ENCODE assay signal across 1 cellular context in the genomic region with DNA sequence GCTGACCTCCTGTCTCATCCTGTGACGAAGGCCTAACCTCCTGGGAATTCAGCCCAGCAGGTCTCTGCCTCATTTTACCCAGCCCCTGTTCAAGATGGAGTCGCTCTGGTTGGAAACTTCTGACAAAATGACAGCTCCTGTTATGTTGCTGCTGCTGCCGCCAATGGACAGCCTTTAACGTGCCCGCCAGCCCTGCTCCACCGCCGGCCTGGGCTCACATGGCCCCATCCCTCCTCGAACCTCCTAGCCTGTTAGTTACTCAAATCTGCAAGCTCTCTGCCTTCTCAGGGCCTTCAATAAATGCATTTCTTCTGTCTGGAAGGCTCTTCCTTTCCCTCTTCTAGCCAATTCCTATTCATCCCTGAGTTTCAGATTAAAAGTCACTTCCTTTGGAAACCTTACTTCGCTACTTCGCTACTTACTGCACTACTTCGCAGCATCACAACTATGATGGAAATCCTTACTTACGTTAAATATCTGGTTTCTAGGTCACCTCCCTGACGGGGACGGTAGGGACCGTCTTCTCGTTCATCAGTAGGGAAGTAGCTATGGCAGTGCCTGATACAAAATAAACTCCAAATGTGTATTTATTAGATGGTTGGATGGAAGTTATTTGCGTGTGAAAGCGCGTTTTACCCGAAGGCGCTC.
TF ChIP-seq lines count a peak whose summit lies in the region.

No MANE protein-coding gene starts in this region.

TF ChIP-seq in HepG2, 621 proteins besides CTCF, POLR2A, EP300 and RAD21 (continues in another document):
- TF ChIP-seq, protein P1, sequence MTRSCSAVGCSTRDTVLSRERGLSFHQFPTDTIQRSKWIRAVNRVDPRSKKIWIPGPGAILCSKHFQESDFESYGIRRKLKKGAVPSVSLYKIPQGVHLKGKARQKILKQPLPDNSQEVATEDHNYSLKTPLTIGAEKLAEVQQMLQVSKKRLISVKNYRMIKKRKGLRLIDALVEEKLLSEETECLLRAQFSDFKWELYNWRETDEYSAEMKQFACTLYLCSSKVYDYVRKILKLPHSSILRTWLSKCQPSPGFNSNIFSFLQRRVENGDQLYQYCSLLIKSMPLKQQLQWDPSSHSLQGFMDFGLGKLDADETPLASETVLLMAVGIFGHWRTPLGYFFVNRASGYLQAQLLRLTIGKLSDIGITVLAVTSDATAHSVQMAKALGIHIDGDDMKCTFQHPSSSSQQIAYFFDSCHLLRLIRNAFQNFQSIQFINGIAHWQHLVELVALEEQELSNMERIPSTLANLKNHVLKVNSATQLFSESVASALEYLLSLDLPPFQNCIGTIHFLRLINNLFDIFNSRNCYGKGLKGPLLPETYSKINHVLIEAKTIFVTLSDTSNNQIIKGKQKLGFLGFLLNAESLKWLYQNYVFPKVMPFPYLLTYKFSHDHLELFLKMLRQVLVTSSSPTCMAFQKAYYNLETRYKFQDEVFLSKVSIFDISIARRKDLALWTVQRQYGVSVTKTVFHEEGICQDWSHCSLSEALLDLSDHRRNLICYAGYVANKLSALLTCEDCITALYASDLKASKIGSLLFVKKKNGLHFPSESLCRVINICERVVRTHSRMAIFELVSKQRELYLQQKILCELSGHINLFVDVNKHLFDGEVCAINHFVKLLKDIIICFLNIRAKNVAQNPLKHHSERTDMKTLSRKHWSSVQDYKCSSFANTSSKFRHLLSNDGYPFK (CRISPR knock-in tag; IDR thresholded peaks at IDR 0.05; ENCODE audit: borderline replicate concordance), result no peak
- TF ChIP-seq ZNF230 (CRISPR knock-in tag; IDR thresholded peaks at IDR 0.05) (0 out of 2 replicates have a peak, but pooled peaks have one; percentile 17), ZNF740 (CRISPR knock-in tag; IDR thresholded peaks at IDR 0.05) (no peak), KLF11 (CRISPR knock-in tag; IDR thresholded peaks at IDR 0.05) (peak; percentile 47; the same call in 1 of the 2 replicates), SAFB2 (CRISPR knock-in tag; IDR thresholded peaks at IDR 0.05; ENCODE audit: borderline replicate concordance, low read depth) (peak; percentile 84; the same call in 1 of the 2 replicates), ZKSCAN8 (CRISPR knock-in tag; IDR thresholded peaks at IDR 0.05; ENCODE audit: borderline replicate concordance) (peak; percentile 74; the same call in 1 of the 2 replicates), PPARG (CRISPR knock-in tag; conservative IDR thresholded peaks at IDR 0.05) (peak; percentile 68), SSRP1 (CRISPR knock-in tag; IDR thresholded peaks at IDR 0.05) (peak; percentile 71; the same call in 1 of the 2 replicates), ZNF350 (CRISPR knock-in tag; IDR thresholded peaks at IDR 0.05; ENCODE audit: borderline replicate concordance, low read depth) (peak; percentile 2), SMAD9 (CRISPR knock-in tag; IDR thresholded peaks at IDR 0.05) (no peak), RFXANK (CRISPR knock-in tag; IDR thresholded peaks at IDR 0.05) (0 out of 2 replicates have a peak, but pooled peaks have one; percentile 55), ZNF460 (CRISPR knock-in tag; IDR thresholded peaks at IDR 0.05; ENCODE audit: borderline replicate concordance) (no peak), RBAK (CRISPR knock-in tag; IDR thresholded peaks at IDR 0.05) (peak; percentile 42; the same call in 1 of the 2 replicates), CHD4 (IDR thresholded peaks at IDR 0.05; ENCODE audit: borderline replicate concordance, low read length) (peak; percentile 22; the same call in 1 of the 2 replicates), ATF2 (CRISPR knock-in tag; IDR thresholded peaks at IDR 0.05) (no peak), PRDM10 (CRISPR knock-in tag; IDR thresholded peaks at IDR 0.05; ENCODE audit: low read depth) (0 out of 2 replicates have a peak, but pooled peaks have one; percentile 21), ZFP41 (CRISPR knock-in tag; IDR thresholded peaks at IDR 0.05; ENCODE audit: borderline replicate concordance) (peak; percentile 84; the same call in 1 of the 2 replicates), ZC3H13 (CRISPR knock-in tag; IDR thresholded peaks at IDR 0.05) (peak; percentile 94), ATF4 (CRISPR knock-in tag; IDR thresholded peaks at IDR 0.05) (0 out of 4 replicates have a peak, but pooled peaks of 1 of the 2 experiments have one; percentile 43), NFIC (IDR thresholded peaks at IDR 0.05; ENCODE audit: low read length) (no peak), ZNF331 (CRISPR knock-in tag; IDR thresholded peaks at IDR 0.05) (no peak), ZNF687 (CRISPR knock-in tag; IDR thresholded peaks at IDR 0.05) (peak; percentile 89), ZSCAN29 (CRISPR knock-in tag; conservative IDR thresholded peaks at IDR 0.05) (0 out of 2 replicates have a peak, but pooled peaks have one; percentile 44), ZNF768 (CRISPR knock-in tag; IDR thresholded peaks at IDR 0.05) (peak; percentile 29; the same call in 1 of the 2 replicates), NR2F1 (CRISPR knock-in tag; IDR thresholded peaks at IDR 0.05) (peak in 1 of 2 experiments; percentile 22; a peak in 1 of 4 replicates), TBX2 (CRISPR knock-in tag; IDR thresholded peaks at IDR 0.05; ENCODE audit: borderline replicate concordance) (0 out of 2 replicates have a peak, but pooled peaks have one; percentile 3)
- TF ChIP-seq, protein P2, sequence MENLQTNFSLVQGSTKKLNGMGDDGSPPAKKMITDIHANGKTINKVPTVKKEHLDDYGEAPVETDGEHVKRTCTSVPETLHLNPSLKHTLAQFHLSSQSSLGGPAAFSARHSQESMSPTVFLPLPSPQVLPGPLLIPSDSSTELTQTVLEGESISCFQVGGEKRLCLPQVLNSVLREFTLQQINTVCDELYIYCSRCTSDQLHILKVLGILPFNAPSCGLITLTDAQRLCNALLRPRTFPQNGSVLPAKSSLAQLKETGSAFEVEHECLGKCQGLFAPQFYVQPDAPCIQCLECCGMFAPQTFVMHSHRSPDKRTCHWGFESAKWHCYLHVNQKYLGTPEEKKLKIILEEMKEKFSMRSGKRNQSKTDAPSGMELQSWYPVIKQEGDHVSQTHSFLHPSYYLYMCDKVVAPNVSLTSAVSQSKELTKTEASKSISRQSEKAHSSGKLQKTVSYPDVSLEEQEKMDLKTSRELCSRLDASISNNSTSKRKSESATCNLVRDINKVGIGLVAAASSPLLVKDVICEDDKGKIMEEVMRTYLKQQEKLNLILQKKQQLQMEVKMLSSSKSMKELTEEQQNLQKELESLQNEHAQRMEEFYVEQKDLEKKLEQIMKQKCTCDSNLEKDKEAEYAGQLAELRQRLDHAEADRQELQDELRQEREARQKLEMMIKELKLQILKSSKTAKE (CRISPR knock-in tag; IDR thresholded peaks at IDR 0.05; ENCODE audit: borderline replicate concordance), result peak; percentile 45; the same call in 1 of the 2 replicates
- TF ChIP-seq, protein P3, sequence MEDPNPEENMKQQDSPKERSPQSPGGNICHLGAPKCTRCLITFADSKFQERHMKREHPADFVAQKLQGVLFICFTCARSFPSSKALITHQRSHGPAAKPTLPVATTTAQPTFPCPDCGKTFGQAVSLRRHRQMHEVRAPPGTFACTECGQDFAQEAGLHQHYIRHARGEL (CRISPR knock-in tag; IDR thresholded peaks at IDR 0.05), result peak; percentile 58; the same call in 1 of the 2 replicates
- TF ChIP-seq, protein P4, sequence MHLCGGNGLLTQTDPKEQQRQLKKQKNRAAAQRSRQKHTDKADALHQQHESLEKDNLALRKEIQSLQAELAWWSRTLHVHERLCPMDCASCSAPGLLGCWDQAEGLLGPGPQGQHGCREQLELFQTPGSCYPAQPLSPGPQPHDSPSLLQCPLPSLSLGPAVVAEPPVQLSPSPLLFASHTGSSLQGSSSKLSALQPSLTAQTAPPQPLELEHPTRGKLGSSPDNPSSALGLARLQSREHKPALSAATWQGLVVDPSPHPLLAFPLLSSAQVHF (CRISPR knock-in tag; IDR thresholded peaks at IDR 0.05), result 0 out of 2 replicates have a peak, but pooled peaks have one; percentile 0
- TF ChIP-seq, protein P5, sequence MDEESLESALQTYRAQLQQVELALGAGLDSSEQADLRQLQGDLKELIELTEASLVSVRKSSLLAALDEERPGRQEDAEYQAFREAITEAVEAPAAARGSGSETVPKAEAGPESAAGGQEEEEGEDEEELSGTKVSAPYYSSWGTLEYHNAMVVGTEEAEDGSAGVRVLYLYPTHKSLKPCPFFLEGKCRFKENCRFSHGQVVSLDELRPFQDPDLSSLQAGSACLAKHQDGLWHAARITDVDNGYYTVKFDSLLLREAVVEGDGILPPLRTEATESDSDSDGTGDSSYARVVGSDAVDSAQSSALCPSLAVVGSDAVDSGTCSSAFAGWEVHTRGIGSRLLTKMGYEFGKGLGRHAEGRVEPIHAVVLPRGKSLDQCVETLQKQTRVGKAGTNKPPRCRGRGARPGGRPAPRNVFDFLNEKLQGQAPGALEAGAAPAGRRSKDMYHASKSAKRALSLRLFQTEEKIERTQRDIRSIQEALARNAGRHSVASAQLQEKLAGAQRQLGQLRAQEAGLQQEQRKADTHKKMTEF (CRISPR knock-in tag; IDR thresholded peaks at IDR 0.05), result peak; percentile 13; the same call in 1 of the 2 replicates
